ENCODE assay signal across 7 cellular contexts in the genomic region with DNA sequence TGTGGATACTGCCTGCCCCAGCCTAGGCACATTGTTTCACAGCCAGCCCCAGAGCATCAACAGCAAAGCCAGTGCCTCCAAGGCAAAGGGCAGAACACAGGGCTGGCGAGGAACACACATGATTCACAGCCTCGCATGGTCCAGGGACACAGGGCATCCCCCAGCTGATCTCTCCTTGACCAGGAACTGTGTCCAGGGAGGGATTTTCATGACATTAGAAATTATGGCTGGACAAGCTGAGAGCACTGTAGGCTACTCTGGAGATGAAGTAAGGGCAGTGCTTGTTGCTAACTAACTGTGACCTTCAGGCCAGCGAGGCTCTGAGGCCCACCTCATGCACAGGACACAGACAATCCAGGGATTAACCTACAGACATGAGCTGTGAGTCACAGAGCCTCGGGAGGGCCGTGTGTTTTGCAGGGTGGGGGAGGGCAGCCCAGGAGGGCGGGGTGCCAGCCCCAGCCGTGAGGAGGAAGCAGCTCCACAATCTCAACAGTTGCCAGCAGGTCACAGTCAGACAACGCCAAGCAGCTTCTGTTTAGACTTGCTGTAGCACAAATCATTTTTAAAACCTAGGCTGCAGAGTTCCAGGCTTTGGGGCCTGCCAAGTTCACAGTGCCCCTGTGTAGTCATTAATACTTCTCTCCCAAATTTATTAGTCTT.
DNase-seq lines count a peak whose midpoint lies in the region; ATAC-seq, FAIRE-seq and TF ChIP-seq lines count a peak whose summit lies in the region.

No MANE protein-coding gene starts in this region.

- ATAC-seq in HG03354 (IDR thresholded peaks at IDR 0.05; ENCODE audit: poor library complexity, severe bottlenecking, unreplicated experiment): no peak

- H2AFZ ChIP-seq in OCI-LY7 (ENCODE audit: low read length) (no peak overlapping the region), H9 (ENCODE audit: low read length) (no peak overlapping the region)

- no peak for TF ChIP-seq CTCF in OCI-LY7 (conservative IDR thresholded peaks at IDR 0.05; ENCODE audit: low read length)
- peak in 2 of 56 donors; percentile 2 to 9 for TF ChIP-seq CTCF in dorsolateral prefrontal cortex (IDR thresholded peaks at IDR 0.05 in 54 of 56, conservative IDR thresholded peaks at IDR 0.05 in 2 of 56; ENCODE audit: low read depth in 1 of 56, partially characterized antibody in 56 of 56)
- no peak for TF ChIP-seq CTCF in H9 (conservative IDR thresholded peaks at IDR 0.05)

- peaks cover 9% of the 10 kb centered on the region for H3K27me3 Mint-ChIP-seq in H9 (ENCODE audit: low read depth)
- H3K27me3 Mint-ChIP-seq in activated CD4-positive, alpha-beta T cell treated with anti-CD3 and anti-CD28 coated beads, Interleukin-2, amount 10 ng/mL, durations not matched to agents 24 days and 14 days: peaks cover 5% of the 10 kb centered on the region

- H3K23me2 ChIP-seq in H9 (ENCODE audit: insufficient read length, low read depth, low read length, poor library complexity, severe bottlenecking): no peaks in the 10 kb centered on the region

- CTCF ChIA-PET in OCI-LY7 (lab: Charles Lee; ENCODE audit: unreplicated experiment): no interaction called here

- no peak overlapping the region for H3T11ph ChIP-seq in H9 (ENCODE audit: low read length)

- H3K27ac ChIP-seq in OCI-LY7 (ENCODE audit: low read depth, low read length, poor library complexity, severe bottlenecking) (peak overlapping the region; percentile 3), dorsolateral prefrontal cortex (peak overlapping the region; percentile 8 to 97 (median 88)), mesendoderm (ENCODE audit: low read depth, low read length) (no peak overlapping the region), H9 (ENCODE audit: insufficient read length, low read depth, low read length) (no peak overlapping the region)

- H3K4me2 ChIP-seq in OCI-LY7 (ENCODE audit: low read length) (peak overlapping the region; percentile 27; the same call in 1 of the 2 replicates), mesendoderm (ENCODE audit: low read length) (no peak overlapping the region), H9 (ENCODE audit: insufficient read depth, insufficient read length, low read length) (no peak overlapping the region)

- H3K18ac ChIP-seq in mesendoderm (ENCODE audit: low read length) (no peak overlapping the region), H9 (ENCODE audit: insufficient read length, low read depth, low read length) (no peak overlapping the region)

- POLR2A ChIA-PET in OCI-LY7 (lab: Charles Lee): no interaction called here

- no peaks in the 10 kb centered on the region for H3K9me3 ChIP-seq in OCI-LY7 (ENCODE audit: low read length)
- H3K9me3 ChIP-seq in H9 (ENCODE audit: control insufficient read depth, low read depth, low read length): no peaks in the 10 kb centered on the region

- no TSS peak for BruUV-seq in OCI-LY7 (replicated peaks; lab: Mats Ljungman, UMichigan)

- no peak overlapping the region for H3K4me3 ChIP-seq in OCI-LY7 (ENCODE audit: low read depth, low read length, poor library complexity, severe bottlenecking)
- peak overlapping the region in 1 of 59 donors; percentile 2 for H3K4me3 ChIP-seq in dorsolateral prefrontal cortex
- H3K4me3 ChIP-seq in mesendoderm (ENCODE audit: low read length): no peak overlapping the region

- H3K36me3 Mint-ChIP-seq in H9 (ENCODE audit: insufficient read depth in 1 of 3, low read depth in 3 of 3): peaks cover 0 to 1% (median 0%) of the 10 kb centered on the region in 3 experiments; a peak in 2 of 7 replicates
- no peaks in the 10 kb centered on the region for H3K36me3 Mint-ChIP-seq in activated CD4-positive, alpha-beta T cell treated with anti-CD3 and anti-CD28 coated beads, Interleukin-2, amount 10 ng/mL, durations not matched to agents 24 days and 14 days (ENCODE audit: low read depth)

- no peak overlapping the region for H4K8ac ChIP-seq in mesendoderm (ENCODE audit: low read depth, low read length)
- no peak overlapping the region for H4K8ac ChIP-seq in H9 (replicated peaks; ENCODE audit: insufficient read length, low read depth, low read length)

- no peak overlapping the region for H4K91ac ChIP-seq in H9 (ENCODE audit: insufficient read length, low read depth, low read length)

- H4K20me1 ChIP-seq in OCI-LY7 (ENCODE audit: insufficient read depth, low read length) (no peaks in the 10 kb centered on the region), H9 (ENCODE audit: control insufficient read depth, insufficient read depth, insufficient read length) (no peaks in the 10 kb centered on the region)

- no CpG with 5 or more reads among the region's 8 CpGs for WGBS in mesendoderm (ENCODE audit: extremely low coverage, insufficient coverage, low lambda C conversion rate)
- WGBS in H9 (ENCODE audit: extremely low coverage, insufficient read length, low lambda C conversion rate): no CpG with 5 or more reads among the region's 8 CpGs

- H3K56ac ChIP-seq in mesendoderm (ENCODE audit: low read length) (peak overlapping the region; percentile 57), H9 (ENCODE audit: insufficient read length, low read depth, low read length) (no peak overlapping the region)

- no peak for FAIRE-seq in H54 (lab: Jason Lieb, UNC)

- peak overlapping the region; percentile 39 for H2AK5ac ChIP-seq in mesendoderm (ENCODE audit: low read length)
- no peak overlapping the region for H2AK5ac ChIP-seq in H9 (ENCODE audit: insufficient read length, low read length)

- H3K23ac ChIP-seq in mesendoderm (ENCODE audit: low read length) (no peak overlapping the region), H9 (ENCODE audit: insufficient read length, low read depth, low read length) (no peak overlapping the region)

- H3K27me3 ChIP-seq in dorsolateral prefrontal cortex (no peaks in the 10 kb centered on the region), mesendoderm (ENCODE audit: insufficient read depth, low read length, poor library complexity) (no peaks in the 10 kb centered on the region), H9 (ENCODE audit: insufficient read depth, low read length) (no peaks in the 10 kb centered on the region; the same call in 1 of the 2 replicates)

- no peaks in the 10 kb centered on the region for H3K9me3 Mint-ChIP-seq in H9
- no peaks in the 10 kb centered on the region for H3K9me3 Mint-ChIP-seq in activated CD4-positive, alpha-beta T cell treated with anti-CD3 and anti-CD28 coated beads, Interleukin-2, amount 10 ng/mL, durations not matched to agents 24 days and 14 days

- no peak overlapping the region for H3K4ac ChIP-seq in mesendoderm (ENCODE audit: low read depth, low read length)
- H3K4ac ChIP-seq in H9 (ENCODE audit: low read depth, low read length): no peak overlapping the region

- H4K5ac ChIP-seq in mesendoderm (ENCODE audit: low read length): no peak overlapping the region
- H4K5ac ChIP-seq in H9 (ENCODE audit: insufficient read length, low read depth, low read length): no peak overlapping the region

- TF ChIP-seq POLR2A in H54 (IDR thresholded peaks at IDR 0.05; ENCODE audit: low read depth, low read length): no peak

- H3K4me1 ChIP-seq in OCI-LY7 (ENCODE audit: insufficient read depth, low read length, poor library complexity, severe bottlenecking): peaks cover 15% of the 10 kb centered on the region
- peaks cover 10% of the 10 kb centered on the region for H3K4me1 ChIP-seq in mesendoderm (ENCODE audit: control insufficient read depth, low read depth, low read length)
- no peaks in the 10 kb centered on the region for H3K4me1 ChIP-seq in H9 (ENCODE audit: insufficient read depth, low read length)

- no peak overlapping the region for H3K27ac Mint-ChIP-seq in H9
- no peak overlapping the region for H3K27ac Mint-ChIP-seq in activated CD4-positive, alpha-beta T cell treated with anti-CD3 and anti-CD28 coated beads, Interleukin-2, amount 10 ng/mL, durations not matched to agents 24 days and 14 days

- intact Hi-C loops in OCI-LY7 (cut with micrococcal nuclease; ENCODE audit: unreplicated experiment): no loop called here
- intact Hi-C loops in dorsolateral prefrontal cortex (cut with DNase I): loop anchor here in 1 of 2 donors (10.0 kb wide), 1 partner anchor 668 kb away; no protein-coding TSS in a partner anchor
- intact Hi-C loops in activated CD4-positive, alpha-beta T cell treated with anti-CD3 and anti-CD28 coated beads, Interleukin-2, amount 10 ng/mL, durations not matched to agents 24 days and 14 days (cut with micrococcal nuclease): loop anchor here (10.0 kb wide), 1 partner anchor 88 kb away; no protein-coding TSS in a partner anchor

- H3K79me1 ChIP-seq in mesendoderm (ENCODE audit: low read length) (no peaks in the 10 kb centered on the region), H9 (ENCODE audit: insufficient read depth, low read depth, low read length, poor library complexity, severe bottlenecking) (no peaks in the 10 kb centered on the region)

- no peaks in the 10 kb centered on the region for H3K36me3 ChIP-seq in OCI-LY7 (ENCODE audit: insufficient read depth, low read length)
- no peaks in the 10 kb centered on the region for H3K36me3 ChIP-seq in mesendoderm (ENCODE audit: control insufficient read depth, insufficient read depth, low read length)

- H3K9ac ChIP-seq in mesendoderm (ENCODE audit: low read length) (peak overlapping the region; percentile 11), H9 (ENCODE audit: extremely low read depth, insufficient read length, low read length) (no peak overlapping the region)

- H3K14ac ChIP-seq in H9 (ENCODE audit: insufficient read depth, low read length): no peak overlapping the region

- H2BK5ac ChIP-seq in mesendoderm (ENCODE audit: low read length) (peak overlapping the region; percentile 3), H9 (ENCODE audit: insufficient read length, low read length) (no peak overlapping the region)

- no peak overlapping the region for H2BK20ac ChIP-seq in H9 (ENCODE audit: low read depth, low read length, poor library complexity, severe bottlenecking)

- H3K9me2 ChIP-seq in OCI-LY7 (ENCODE audit: insufficient read depth, low read length): no peaks in the 10 kb centered on the region

- H3K79me2 ChIP-seq in OCI-LY7 (ENCODE audit: insufficient read depth, low read depth, low read length) (no peaks in the 10 kb centered on the region), mesendoderm (ENCODE audit: control insufficient read depth, insufficient read depth, low read length) (no peaks in the 10 kb centered on the region), H9 (ENCODE audit: insufficient read depth, low read length) (no peaks in the 10 kb centered on the region)

- H3K4me3 Mint-ChIP-seq in H9: no peak overlapping the region
- H3K4me3 Mint-ChIP-seq in activated CD4-positive, alpha-beta T cell treated with anti-CD3 and anti-CD28 coated beads, Interleukin-2, amount 10 ng/mL, durations not matched to agents 24 days and 14 days: no peak overlapping the region

- peak; percentile 77 for DNase-seq in H54 (ENCODE audit: insufficient read length, low spot score)
- peak; percentile 67 for DNase-seq in OCI-LY7 (ENCODE audit: low spot score)
- DNase-seq in dorsolateral prefrontal cortex: peak in 6 of 10 donors; percentile 33 to 80 (median 50)
- peak; percentile 79 for DNase-seq in mesendoderm
- DNase-seq in H9: no peak
- DNase-seq in activated CD4-positive, alpha-beta T cell treated with anti-CD3 and anti-CD28 coated beads, Interleukin-2, amount 10 ng/mL, durations not matched to agents 24 days and 14 days: no peak

- H2BK15ac ChIP-seq in mesendoderm (replicated peaks; ENCODE audit: low read depth): no peak overlapping the region
- no peak overlapping the region for H2BK15ac ChIP-seq in H9 (ENCODE audit: low read depth, low read length)

- H2BK120ac ChIP-seq in mesendoderm (ENCODE audit: low read depth, low read length) (no peak overlapping the region), H9 (ENCODE audit: low read depth, low read length, poor library complexity, severe bottlenecking) (no peak overlapping the region)

- H3K4me1 Mint-ChIP-seq in H9: peaks cover 36 to 39% of the 10 kb centered on the region in 2 experiments
- H3K4me1 Mint-ChIP-seq in activated CD4-positive, alpha-beta T cell treated with anti-CD3 and anti-CD28 coated beads, Interleukin-2, amount 10 ng/mL, durations not matched to agents 24 days and 14 days: no peaks in the 10 kb centered on the region

- no peak overlapping the region for H2BK12ac ChIP-seq in H9 (ENCODE audit: insufficient read length, low read depth, low read length)

Comparison
In these comparisons a context has a peak if more than half of its experiments do, and no peak if none do; other contexts are left out.
1. DNase-seq: peak in H54 (single experiment), OCI-LY7 (single experiment), dorsolateral prefrontal cortex (6 of 10) and mesendoderm (single experiment); none in H9 (single experiment) and activated CD4-positive, alpha-beta T cell treated with anti-CD3 and anti-CD28 coated beads, Interleukin-2, amount 10 ng/mL, durations not matched to agents 24 days and 14 days (single experiment).
2. H3K27ac ChIP-seq: peak in OCI-LY7 (single experiment) and dorsolateral prefrontal cortex (59 of 59); none in mesendoderm (single experiment) and H9 (single experiment).